Comparison of ENCODE assay signal across 1 cellular context in genomic region chr17:50117202-50118040, GRCh38.
A peak's percentile ranks its signal among the peaks of the same experiment; 100 is the strongest.
TF ChIP-seq lines count a peak whose summit lies in the region.

No MANE protein-coding gene starts in this region.

TF ChIP-seq in K562, 482 proteins besides CTCF, POLR2A, EP300 and RAD21 (continued from another document and continues in another):
- no peak for TF ChIP-seq SPI1 (IDR thresholded peaks at IDR 0.05; ENCODE audit: borderline replicate concordance, low read depth, low read length)
- peak; percentile 79 for TF ChIP-seq FIP1L1 (IDR thresholded peaks at IDR 0.05; ENCODE audit: low read depth, low read length, poor library complexity, severe bottlenecking)
- TF ChIP-seq ZNF445 (CRISPR knock-in tag; IDR thresholded peaks at IDR 0.05; ENCODE audit: low read depth): no peak
- TF ChIP-seq UBTF (IDR thresholded peaks at IDR 0.05; ENCODE audit: borderline replicate concordance in 1 of 2, low read depth in 2 of 2, low read length in 2 of 2): peak; percentile 96 to 99; a peak in 3 of 4 replicates
- no peak; the same call in 1 of the 2 replicates for TF ChIP-seq ATF2 (CRISPR knock-in tag; IDR thresholded peaks at IDR 0.05)
- TF ChIP-seq MITF (IDR thresholded peaks at IDR 0.05): no peak
- TF ChIP-seq IRF9 (tag; IDR thresholded peaks at IDR 0.05): no peak
- no peak for TF ChIP-seq CREB3 (tag; conservative IDR thresholded peaks at IDR 0.05; ENCODE audit: low read depth)
- no peak for TF ChIP-seq POLR2B (IDR thresholded peaks at IDR 0.05; ENCODE audit: low read depth, partially characterized antibody)
- TF ChIP-seq ELK1 (CRISPR knock-in tag; IDR thresholded peaks at IDR 0.05): no peak
- TF ChIP-seq SNRNP70 (optimal IDR thresholded peaks at IDR 0.05; ENCODE audit: low read depth, low read length): no peak
- TF ChIP-seq DLX4 (CRISPR knock-in tag; IDR thresholded peaks at IDR 0.05): no peak
- TF ChIP-seq EHMT2 (IDR thresholded peaks at IDR 0.05): no peak
- no peak for TF ChIP-seq NFE2 (IDR thresholded peaks at IDR 0.05; ENCODE audit: low read depth)
- no peak for TF ChIP-seq NR4A1 (CRISPR knock-in tag; IDR thresholded peaks at IDR 0.05)
- no peak for TF ChIP-seq NR4A1 (tag; IDR thresholded peaks at IDR 0.05)
- no peak for TF ChIP-seq PREB (CRISPR knock-in tag; IDR thresholded peaks at IDR 0.05)
- TF ChIP-seq ZNF740 (CRISPR knock-in tag; IDR thresholded peaks at IDR 0.05): peak; percentile 56; the same call in 1 of the 2 replicates
- TF ChIP-seq ZNF740 (tag; IDR thresholded peaks at IDR 0.05): no peak
- no peak for TF ChIP-seq RFX1 (IDR thresholded peaks at IDR 0.05)
- TF ChIP-seq SIN3B (IDR thresholded peaks at IDR 0.05; ENCODE audit: low read depth): no peak
- no peak for TF ChIP-seq TSHZ1 (CRISPR knock-in tag; IDR thresholded peaks at IDR 0.05)
- no peak for TF ChIP-seq SFPQ (IDR thresholded peaks at IDR 0.05; ENCODE audit: low read depth, low read length)
- TF ChIP-seq MEIS2 (IDR thresholded peaks at IDR 0.05; ENCODE audit: partially characterized antibody): peak; percentile 37
- TF ChIP-seq ZNF518B (CRISPR knock-in tag; IDR thresholded peaks at IDR 0.05): no peak
- TF ChIP-seq RBFOX2 (IDR thresholded peaks at IDR 0.05; ENCODE audit: low read depth, low read length): 0 out of 2 replicates have a peak, but pooled peaks have one; percentile 19
- TF ChIP-seq ZNF224 (CRISPR knock-in tag; IDR thresholded peaks at IDR 0.05): 0 out of 2 replicates have a peak, but pooled peaks have one; percentile 20
- TF ChIP-seq HMG20B (CRISPR knock-in tag; IDR thresholded peaks at IDR 0.05): no peak
- no peak for TF ChIP-seq ZNF324 (CRISPR knock-in tag; IDR thresholded peaks at IDR 0.05)
- no peak for TF ChIP-seq ZFP1 (CRISPR knock-in tag; IDR thresholded peaks at IDR 0.05)
- TF ChIP-seq RB1 (IDR thresholded peaks at IDR 0.05; ENCODE audit: low read depth): peak; percentile 89
- no peak for TF ChIP-seq ZNF699 (CRISPR knock-in tag; IDR thresholded peaks at IDR 0.05; ENCODE audit: insufficient replicate concordance)
- peak; percentile 87 for TF ChIP-seq ZNF764 (CRISPR knock-in tag; IDR thresholded peaks at IDR 0.05; ENCODE audit: low read depth)
- peak; percentile 28; the same call in 1 of the 2 replicates for TF ChIP-seq JUND (IDR thresholded peaks at IDR 0.05; ENCODE audit: borderline replicate concordance, low read depth, low read length)
- TF ChIP-seq JUND (tag; IDR thresholded peaks at IDR 0.05; ENCODE audit: borderline replicate concordance, low read depth, low read length): no peak
- no peak for TF ChIP-seq ZNF263 (CRISPR knock-in tag; IDR thresholded peaks at IDR 0.05; ENCODE audit: borderline replicate concordance)
- TF ChIP-seq SMARCA4 (IDR thresholded peaks at IDR 0.05): no peak
- TF ChIP-seq PHF21A (IDR thresholded peaks at IDR 0.05; ENCODE audit: borderline replicate concordance, low read depth): no peak
- TF ChIP-seq JUNB (CRISPR knock-in tag; conservative IDR thresholded peaks at IDR 0.05): no peak
- peak; percentile 45 for TF ChIP-seq CHD4 (IDR thresholded peaks at IDR 0.05; ENCODE audit: insufficient read depth, insufficient replicate concordance, low read depth, low read length, poor library complexity, severe bottlenecking)
- TF ChIP-seq MTA1 (IDR thresholded peaks at IDR 0.05; ENCODE audit: borderline replicate concordance): no peak
